1 cellular context compared by ENCODE assay signal in the genomic region with DNA sequence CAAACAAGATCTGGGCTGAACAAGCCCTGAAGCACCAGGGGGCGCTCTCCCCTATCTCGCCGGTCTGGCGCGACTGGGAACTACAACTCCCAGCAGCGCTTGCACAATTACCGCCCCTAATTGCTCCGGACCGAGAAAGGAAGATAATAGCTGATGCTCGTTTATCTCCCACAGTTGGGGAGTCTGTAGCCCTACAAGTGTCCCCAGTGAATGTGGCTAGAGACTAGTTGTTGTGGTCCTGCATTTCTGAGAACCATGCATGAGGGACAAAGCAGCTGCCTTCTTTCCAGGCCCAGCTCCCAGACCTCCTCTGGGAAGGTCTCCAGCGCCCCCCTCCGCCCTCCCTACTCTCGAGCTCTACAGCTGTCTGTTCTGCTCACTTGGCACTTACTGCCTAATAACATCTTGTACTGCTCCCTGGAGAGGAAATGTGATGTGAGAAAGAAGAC.
TF ChIP-seq lines count a peak whose summit lies in the region.

No MANE protein-coding gene starts in this region.

TF ChIP-seq in SK-N-SH, 30 proteins besides CTCF, POLR2A, EP300 and RAD21 (continued from another document):
- TF ChIP-seq, protein P1, sequence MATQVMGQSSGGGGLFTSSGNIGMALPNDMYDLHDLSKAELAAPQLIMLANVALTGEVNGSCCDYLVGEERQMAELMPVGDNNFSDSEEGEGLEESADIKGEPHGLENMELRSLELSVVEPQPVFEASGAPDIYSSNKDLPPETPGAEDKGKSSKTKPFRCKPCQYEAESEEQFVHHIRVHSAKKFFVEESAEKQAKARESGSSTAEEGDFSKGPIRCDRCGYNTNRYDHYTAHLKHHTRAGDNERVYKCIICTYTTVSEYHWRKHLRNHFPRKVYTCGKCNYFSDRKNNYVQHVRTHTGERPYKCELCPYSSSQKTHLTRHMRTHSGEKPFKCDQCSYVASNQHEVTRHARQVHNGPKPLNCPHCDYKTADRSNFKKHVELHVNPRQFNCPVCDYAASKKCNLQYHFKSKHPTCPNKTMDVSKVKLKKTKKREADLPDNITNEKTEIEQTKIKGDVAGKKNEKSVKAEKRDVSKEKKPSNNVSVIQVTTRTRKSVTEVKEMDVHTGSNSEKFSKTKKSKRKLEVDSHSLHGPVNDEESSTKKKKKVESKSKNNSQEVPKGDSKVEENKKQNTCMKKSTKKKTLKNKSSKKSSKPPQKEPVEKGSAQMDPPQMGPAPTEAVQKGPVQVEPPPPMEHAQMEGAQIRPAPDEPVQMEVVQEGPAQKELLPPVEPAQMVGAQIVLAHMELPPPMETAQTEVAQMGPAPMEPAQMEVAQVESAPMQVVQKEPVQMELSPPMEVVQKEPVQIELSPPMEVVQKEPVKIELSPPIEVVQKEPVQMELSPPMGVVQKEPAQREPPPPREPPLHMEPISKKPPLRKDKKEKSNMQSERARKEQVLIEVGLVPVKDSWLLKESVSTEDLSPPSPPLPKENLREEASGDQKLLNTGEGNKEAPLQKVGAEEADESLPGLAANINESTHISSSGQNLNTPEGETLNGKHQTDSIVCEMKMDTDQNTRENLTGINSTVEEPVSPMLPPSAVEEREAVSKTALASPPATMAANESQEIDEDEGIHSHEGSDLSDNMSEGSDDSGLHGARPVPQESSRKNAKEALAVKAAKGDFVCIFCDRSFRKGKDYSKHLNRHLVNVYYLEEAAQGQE (IDR thresholded peaks at IDR 0.05; ENCODE audit: low read depth, low read length) = 0 out of 2 replicates have a peak, but pooled peaks have one; percentile 14
- TF ChIP-seq, protein P2, sequence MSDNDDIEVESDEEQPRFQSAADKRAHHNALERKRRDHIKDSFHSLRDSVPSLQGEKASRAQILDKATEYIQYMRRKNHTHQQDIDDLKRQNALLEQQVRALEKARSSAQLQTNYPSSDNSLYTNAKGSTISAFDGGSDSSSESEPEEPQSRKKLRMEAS (IDR thresholded peaks at IDR 0.05; ENCODE audit: low read depth) = no peak
- TF ChIP-seq FOSL2 (IDR thresholded peaks at IDR 0.05; ENCODE audit: borderline replicate concordance, low read depth) = no peak
- TF ChIP-seq, protein P3, sequence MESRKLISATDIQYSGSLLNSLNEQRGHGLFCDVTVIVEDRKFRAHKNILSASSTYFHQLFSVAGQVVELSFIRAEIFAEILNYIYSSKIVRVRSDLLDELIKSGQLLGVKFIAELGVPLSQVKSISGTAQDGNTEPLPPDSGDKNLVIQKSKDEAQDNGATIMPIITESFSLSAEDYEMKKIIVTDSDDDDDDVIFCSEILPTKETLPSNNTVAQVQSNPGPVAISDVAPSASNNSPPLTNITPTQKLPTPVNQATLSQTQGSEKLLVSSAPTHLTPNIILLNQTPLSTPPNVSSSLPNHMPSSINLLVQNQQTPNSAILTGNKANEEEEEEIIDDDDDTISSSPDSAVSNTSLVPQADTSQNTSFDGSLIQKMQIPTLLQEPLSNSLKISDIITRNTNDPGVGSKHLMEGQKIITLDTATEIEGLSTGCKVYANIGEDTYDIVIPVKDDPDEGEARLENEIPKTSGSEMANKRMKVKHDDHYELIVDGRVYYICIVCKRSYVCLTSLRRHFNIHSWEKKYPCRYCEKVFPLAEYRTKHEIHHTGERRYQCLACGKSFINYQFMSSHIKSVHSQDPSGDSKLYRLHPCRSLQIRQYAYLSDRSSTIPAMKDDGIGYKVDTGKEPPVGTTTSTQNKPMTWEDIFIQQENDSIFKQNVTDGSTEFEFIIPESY (IDR thresholded peaks at IDR 0.05; ENCODE audit: borderline replicate concordance, low read depth) = no peak
TF ChIP-seq in SK-N-SH: peak in this region for 8.
